In the genomic region with DNA sequence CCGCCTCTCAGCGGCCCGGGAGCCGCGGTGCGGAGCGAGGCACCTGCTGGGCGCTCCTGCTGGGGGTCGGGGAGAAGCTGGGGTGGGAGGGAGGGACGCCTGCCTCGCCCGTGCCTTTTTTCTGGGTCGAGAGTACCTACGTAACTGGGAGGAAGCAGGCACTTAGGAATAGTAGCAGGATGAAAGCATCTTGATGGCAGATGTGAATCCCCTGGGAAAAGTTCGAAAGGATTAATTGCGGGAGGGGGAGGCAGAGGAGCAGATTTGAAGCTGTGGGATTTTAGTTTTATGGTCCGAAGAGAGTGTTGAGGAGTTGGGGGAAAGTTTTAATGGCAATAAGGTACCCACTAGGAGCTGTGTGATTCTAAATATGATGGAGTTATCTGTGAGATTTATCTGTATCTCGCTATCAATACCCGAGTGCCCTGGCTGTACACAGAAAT, we compare ENCODE assay signal across 8 cellular contexts. TPM values are rescaled to one million over a fixed set of nuclear protein-coding genes. Genes with fewer than 3 reads are reported as not detected.
A peak's percentile ranks its signal among the peaks of the same experiment; 100 is the strongest.
DNase-seq lines count a peak whose midpoint lies in the region; ATAC-seq, FAIRE-seq and TF ChIP-seq lines count a peak whose summit lies in the region.

No MANE protein-coding gene starts in this region.

- H3K27ac ChIP-seq in astrocyte (ENCODE audit: low read depth, low read length) (no peak overlapping the region), mesendoderm (ENCODE audit: low read depth, low read length) (no peak overlapping the region)

- H3K23ac ChIP-seq in mesendoderm (ENCODE audit: low read length), result no peak overlapping the region

- H3K56ac ChIP-seq in mesendoderm (ENCODE audit: low read length), result peak overlapping the region; percentile 35

- H3K27me3 Mint-ChIP-seq in astrocyte (ENCODE audit: low read depth, unreplicated experiment), result no peaks in the 10 kb centered on the region

- DNase-seq in DMS79 (lab: John Stamatoyannopoulos, UW) (peak; percentile 5), MG63 (no peak), astrocyte (ENCODE audit: low read depth) (no peak), mesendoderm (peak; percentile 45), inferior parietal cortex (ENCODE audit: extremely low spot score) (no peak), GM19238 (ENCODE audit: insufficient read length, low spot score) (no peak)

- no peak overlapping the region for H2BK15ac ChIP-seq in mesendoderm (replicated peaks; ENCODE audit: low read depth)

- no peaks in the 10 kb centered on the region for H3K9me3 Mint-ChIP-seq in astrocyte (ENCODE audit: unreplicated experiment)

- H3K4me1 ChIP-seq in astrocyte (ENCODE audit: insufficient read depth, low read length), result peaks cover 13% of the 10 kb centered on the region
- H3K4me1 ChIP-seq in mesendoderm (ENCODE audit: control insufficient read depth, low read depth, low read length), result no peaks in the 10 kb centered on the region

- no peaks in the 10 kb centered on the region for H3K27me3 ChIP-seq in MG63
- no peaks in the 10 kb centered on the region for H3K27me3 ChIP-seq in astrocyte (ENCODE audit: insufficient read depth, low read length)
- no peaks in the 10 kb centered on the region for H3K27me3 ChIP-seq in mesendoderm (ENCODE audit: insufficient read depth, low read length, poor library complexity)

- H3K9me3 ChIP-seq in MG63, result no peaks in the 10 kb centered on the region
- no peaks in the 10 kb centered on the region for H3K9me3 ChIP-seq in astrocyte (ENCODE audit: insufficient read depth, low read depth, low read length)

- no peak overlapping the region for H4K8ac ChIP-seq in mesendoderm (ENCODE audit: low read depth, low read length)

- H3K4me3 ChIP-seq in MG63 (peak overlapping the region; percentile 71), astrocyte (ENCODE audit: insufficient read depth, low read depth, low read length) (peak overlapping the region; percentile 75), mesendoderm (ENCODE audit: low read length) (peak overlapping the region; percentile 91)

- H3K36me3 Mint-ChIP-seq in astrocyte (ENCODE audit: low read depth, unreplicated experiment), result no peaks in the 10 kb centered on the region

- H2AK5ac ChIP-seq in mesendoderm (ENCODE audit: low read length), result no peak overlapping the region

- TF ChIP-seq CTCF in astrocyte (IDR thresholded peaks at IDR 0.05; ENCODE audit: insufficient read depth, low read depth, low read length), result no peak

- H3K79me2 ChIP-seq in astrocyte (ENCODE audit: insufficient read depth, low read length), result peaks cover 58% of the 10 kb centered on the region
- peaks cover 47% of the 10 kb centered on the region for H3K79me2 ChIP-seq in mesendoderm (ENCODE audit: control insufficient read depth, insufficient read depth, low read length)

- H4K20me1 ChIP-seq in astrocyte (ENCODE audit: insufficient read depth, low read length), result peaks cover 50% of the 10 kb centered on the region

- no peak overlapping the region for H2BK120ac ChIP-seq in mesendoderm (ENCODE audit: low read depth, low read length)

- no peak overlapping the region for H2AFZ ChIP-seq in astrocyte (ENCODE audit: low read depth, low read length)

- H3K9ac ChIP-seq in astrocyte (ENCODE audit: low read length) (peak overlapping the region; percentile 92), mesendoderm (ENCODE audit: low read length) (peak overlapping the region; percentile 92)

- H3K4me1 Mint-ChIP-seq in astrocyte (ENCODE audit: low read depth, unreplicated experiment), result peaks cover 15% of the 10 kb centered on the region

- H3K4me3 Mint-ChIP-seq in astrocyte (ENCODE audit: unreplicated experiment), result peak overlapping the region; percentile 97

- H4K5ac ChIP-seq in mesendoderm (ENCODE audit: low read length), result no peak overlapping the region

- no peak overlapping the region for H3K4ac ChIP-seq in mesendoderm (ENCODE audit: low read depth, low read length)

- H3K36me3 ChIP-seq in MG63 (no peaks in the 10 kb centered on the region; the same call in 1 of the 2 replicates), astrocyte (ENCODE audit: insufficient read depth, low read length) (no peaks in the 10 kb centered on the region), mesendoderm (ENCODE audit: control insufficient read depth, insufficient read depth, low read length) (no peaks in the 10 kb centered on the region)

- H3K79me1 ChIP-seq in mesendoderm (ENCODE audit: low read length), result no peaks in the 10 kb centered on the region

- H2BK5ac ChIP-seq in mesendoderm (ENCODE audit: low read length), result no peak overlapping the region

- peak overlapping the region; percentile 20 for H3K27ac Mint-ChIP-seq in astrocyte (ENCODE audit: unreplicated experiment)

- peak overlapping the region; percentile 93 for H3K4me2 ChIP-seq in astrocyte (ENCODE audit: low read length)
- peak overlapping the region; percentile 66 for H3K4me2 ChIP-seq in mesendoderm (ENCODE audit: low read length)

- H3K18ac ChIP-seq in mesendoderm (ENCODE audit: low read length), result peak overlapping the region; percentile 96

- ATAC-seq in HG03460 (IDR thresholded peaks at IDR 0.05; ENCODE audit: unreplicated experiment) (no peak), HG03108 (IDR thresholded peaks at IDR 0.05; ENCODE audit: unreplicated experiment) (no peak)

- no peak for FAIRE-seq in astrocyte (lab: Jason Lieb, UNC)

- WGBS in mesendoderm (ENCODE audit: extremely low coverage, insufficient coverage, low lambda C conversion rate), result no CpG with 5 or more reads among the region's 19 CpGs

RNA-seq across cellular contexts. Expression of gene AGFG1, which starts 1.1 kb away (rescaled TPM):
- total RNA-seq in MG63 (2014; rRNA removed; shearing (Covaris generic); ENCODE audit: low replicate concordance), result 68.6 and 100 TPM in 2 replicates
- total RNA-seq in astrocyte, result 84.1 and 87.9 TPM in 2 replicates
- polyA plus RNA-seq in mesendoderm (2013, experiment 1 of 2), result 68.7 TPM
- 69.9 TPM for polyA plus RNA-seq in mesendoderm (2013, experiment 2 of 2)

Comparison
In these comparisons a context has a peak if more than half of its experiments do, and no peak if none do; other contexts are left out.
1. DNase-seq: peak in DMS79 (single experiment) and mesendoderm (single experiment); none in MG63 (single experiment), astrocyte (single experiment), inferior parietal cortex (single experiment) and GM19238 (single experiment).
2. Peak in every context shown above with its lines, with median percentiles within 50 percentile points of each other: H3K4me3 ChIP-seq.